In the genomic region with DNA sequence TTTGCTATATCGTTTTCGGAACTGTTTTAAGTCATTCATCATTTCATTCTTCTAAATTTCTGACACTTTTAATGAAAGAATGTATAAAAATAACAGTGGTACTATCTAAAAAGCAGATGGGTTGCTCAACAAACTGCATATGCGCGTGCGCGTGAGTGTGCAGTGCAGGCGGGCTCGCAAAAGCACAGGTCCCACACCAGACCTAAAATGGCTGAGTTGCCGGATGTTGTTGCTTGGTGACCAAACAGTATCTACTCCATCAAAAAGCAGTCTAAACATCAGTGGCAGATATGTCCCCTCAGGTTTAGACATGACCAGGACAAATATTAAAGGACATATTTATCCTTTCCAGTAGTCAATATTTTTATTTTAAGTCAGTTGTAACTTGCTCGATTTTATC, we compare ENCODE assay signal across 1 cellular context.
TF ChIP-seq lines count a peak whose summit lies in the region.

No MANE protein-coding gene starts in this region.

TF ChIP-seq in HepG2, 621 proteins besides CTCF, POLR2A, EP300 and RAD21 (continued from another document):
- no peak for TF ChIP-seq KDM4B (CRISPR knock-in tag; IDR thresholded peaks at IDR 0.05)
- no peak for TF ChIP-seq ZNF883 (CRISPR knock-in tag; IDR thresholded peaks at IDR 0.05; ENCODE audit: not compliant biosample characterization)
- no peak for TF ChIP-seq ZNF567 (CRISPR knock-in tag; IDR thresholded peaks at IDR 0.05; ENCODE audit: borderline replicate concordance)
- TF ChIP-seq PLRG1 (conservative IDR thresholded peaks at IDR 0.05) = no peak
- TF ChIP-seq TGIF2 (CRISPR knock-in tag; IDR thresholded peaks at IDR 0.05) = no peak
- no peak for TF ChIP-seq RFX5 (IDR thresholded peaks at IDR 0.05; ENCODE audit: low read depth, low read length)
- no peak for TF ChIP-seq NR3C1 (CRISPR knock-in tag; IDR thresholded peaks at IDR 0.05)
